In genomic region chr18:6406075-6406909, GRCh38 we compare ENCODE assay signal across 12 cellular contexts. TPM values are rescaled to one million over a fixed set of nuclear protein-coding genes. Genes with fewer than 3 reads are reported as not detected.
DNase-seq lines count a peak whose midpoint lies in the region; ATAC-seq and TF ChIP-seq lines count a peak whose summit lies in the region.
"Had no signal": no experiment of that assay in that cellular context is flagged by ENCODE, and none has a peak within 500 bp of the region (broad histone marks: within the 10 kb centered on the region; RNA-seq: fewer than 3 reads in every experiment).

No MANE protein-coding gene starts in this region.

- no peaks in the 10 kb centered on the region for H4K20me1 ChIP-seq in IMR-90 (ENCODE audit: insufficient read depth, low read length)

- H3K4me3 ChIP-seq in IMR-90 (ENCODE audit: insufficient read depth, low read depth, low read length) (no peak overlapping the region), upper lobe of left lung (no peak overlapping the region)
- H3K4me3 ChIP-seq: heart right ventricle had no signal

- peak overlapping the region; percentile 23 for H2AFZ ChIP-seq in IMR-90 (replicated peaks; ENCODE audit: low read length, poor library complexity)

- no peak overlapping the region for H3K27ac Mint-ChIP-seq in activated CD4-positive, alpha-beta T cell treated with anti-CD3 and anti-CD28 coated beads for 36 hours
- H3K27ac Mint-ChIP-seq: activated T-helper 2 cell treated with anti-CD3 and anti-CD28 coated beads, Interferon-gamma antibody, Interleukin-2, Interleukin-4, amounts not matched to agents 10 μg/mL and 5 μg/mL and 100 μg/mL, durations not matched to agents 14 hours and 24 hours and 36 hours had no signal

- H3K14ac ChIP-seq in IMR-90 (replicated peaks; ENCODE audit: low read depth, low read length): no peak overlapping the region

- H3K4me1 ChIP-seq in IMR-90 (ENCODE audit: control insufficient read depth, insufficient read depth, low read length) (no peaks in the 10 kb centered on the region), upper lobe of left lung (peaks cover 8 to 19% (median 16%) of the 10 kb centered on the region in 4 donors)

- H2BK5ac ChIP-seq in IMR-90 (ENCODE audit: low read depth, low read length, poor library complexity, severe bottlenecking): no peak overlapping the region

- H3K27ac ChIP-seq in IMR-90 (ENCODE audit: insufficient read depth, low read length): no peak overlapping the region
- peak overlapping the region in 3 of 4 donors; percentile 1 to 47 (median 4) for H3K27ac ChIP-seq in upper lobe of left lung
- H3K27ac ChIP-seq: heart right ventricle had no signal

- H3K79me1 ChIP-seq in IMR-90 (ENCODE audit: low read depth in 1 of 2, low read length in 2 of 2): no peaks in the 10 kb centered on the region

- H3K27me3 ChIP-seq in IMR-90 (ENCODE audit: control insufficient read depth, insufficient read depth, low read length) (peaks cover 2% of the 10 kb centered on the region; the same call in 1 of the 2 replicates), upper lobe of left lung (no peaks in the 10 kb centered on the region)

- H3K4me1 Mint-ChIP-seq in activated CD4-positive, alpha-beta T cell treated with anti-CD3 and anti-CD28 coated beads for 36 hours: no peaks in the 10 kb centered on the region

- H3K9me3 ChIP-seq in IMR-90 (ENCODE audit: control insufficient read depth, insufficient read depth, low read length) (no peaks in the 10 kb centered on the region), upper lobe of left lung (no peaks in the 10 kb centered on the region)
- H3K9me3 ChIP-seq: heart right ventricle had no signal

- H4K5ac ChIP-seq in IMR-90 (ENCODE audit: low read depth, low read length): no peak overlapping the region

- TF ChIP-seq POLR2A in IMR-90 (IDR thresholded peaks at IDR 0.05; ENCODE audit: low read depth, low read length) (no peak), upper lobe of left lung (IDR thresholded peaks at IDR 0.05) (no peak)

- H3K9me1 ChIP-seq in IMR-90 (ENCODE audit: insufficient read depth, low read length): no peaks in the 10 kb centered on the region

- no TSS peak for BruUV-seq in IMR-90 (replicated peaks; lab: Mats Ljungman, UMichigan)

- dilution Hi-C loops in IMR-90 (cut with HindIII; ENCODE audit: low sequenced_read_pairs, unreplicated experiment): no loop called here

- H4K8ac ChIP-seq in IMR-90 (ENCODE audit: low read depth in 2 of 2, low read length in 2 of 2): no peak overlapping the region

- H3K56ac ChIP-seq in IMR-90 (ENCODE audit: extremely low read depth, insufficient read depth, low read length): no peak overlapping the region

- H3K4ac ChIP-seq in IMR-90 (ENCODE audit: low read depth, low read length): no peak overlapping the region

- no CpG with 5 or more reads among the region's 10 CpGs for WGBS in IMR-90 (ENCODE audit: extremely low coverage in 2 of 2, insufficient read length in 1 of 2), 2 experiments
- 50 to 53% methylated on average over 10 of the region's 10 CpGs for WGBS in upper lobe of left lung, 2 donors

- DNase-seq in IMR-90 (peak; percentile 1), astrocyte of the hippocampus (ENCODE audit: low read depth, low spot score) (peak; percentile 5), kidney tubule cell (ENCODE audit: low spot score) (peak; percentile 79), upper lobe of left lung (peak in 1 of 2 donors; percentile 41), cortex of kidney (lab: John Stamatoyannopoulos, UW) (no peak)
- no peak for DNase-seq in activated CD4-positive, CD25-positive, alpha-beta regulatory T cell treated with anti-CD3 and anti-CD28 coated beads, Interleukin-2, amount 50 U/mL, for 72 hours
- DNase-seq in activated CD4-positive, alpha-beta T cell treated with anti-CD3 and anti-CD28 coated beads for 36 hours: no peak
- DNase-seq: activated CD4-positive, alpha-beta T cell treated with anti-CD3 and anti-CD28 coated beads for 1 hour; heart right ventricle; NCI-H2107 had no signal

- POLR2A ChIA-PET in IMR-90 (lab: Charles Lee; ENCODE audit: unreplicated experiment): no interaction called here
- POLR2A ChIA-PET in activated CD4-positive, alpha-beta T cell treated with anti-CD3 and anti-CD28 coated beads for 36 hours (lab: Charles Lee): no interaction called here

- TF ChIP-seq RAD21 in IMR-90 (IDR thresholded peaks at IDR 0.05; ENCODE audit: low read length): no peak

- no peak overlapping the region for H2AK9ac ChIP-seq in IMR-90 (replicated peaks; ENCODE audit: low read depth, low read length, poor library complexity)

- H3K9me3 Mint-ChIP-seq in activated CD4-positive, alpha-beta T cell treated with anti-CD3 and anti-CD28 coated beads for 36 hours (ENCODE audit: low read depth): no peaks in the 10 kb centered on the region
- H3K9me3 Mint-ChIP-seq: activated T-helper 2 cell treated with anti-CD3 and anti-CD28 coated beads, Interferon-gamma antibody, Interleukin-2, Interleukin-4, amounts not matched to agents 10 μg/mL and 5 μg/mL and 100 μg/mL, durations not matched to agents 14 hours and 24 hours and 36 hours had no signal

- intact Hi-C loops in IMR-90 (cut with micrococcal nuclease): loop anchor here (10.0 kb wide), 1 partner anchor 531 kb away; no protein-coding TSS in a partner anchor
- intact Hi-C loops in activated CD4-positive, alpha-beta T cell treated with anti-CD3 and anti-CD28 coated beads for 36 hours (cut with DNase I, micrococcal nuclease): no loop called here

- H4K91ac ChIP-seq in IMR-90 (ENCODE audit: insufficient read depth, low read depth, low read length): no peak overlapping the region

- H3K4me2 ChIP-seq in IMR-90 (ENCODE audit: low read depth, low read length): no peak overlapping the region

- TF ChIP-seq CTCF in IMR-90 (conservative IDR thresholded peaks at IDR 0.05; ENCODE audit: low read depth, low read length) (no peak), upper lobe of left lung (IDR thresholded peaks at IDR 0.05) (no peak)

- no peak overlapping the region for H2BK15ac ChIP-seq in IMR-90 (ENCODE audit: low read depth, low read length)

- H3K27me3 Mint-ChIP-seq in activated CD4-positive, alpha-beta T cell treated with anti-CD3 and anti-CD28 coated beads for 36 hours: peaks cover 5% of the 10 kb centered on the region

- in situ Hi-C loops in IMR-90 (cut with MboI; ENCODE audit: low sequenced_read_pairs): no loop called here

- no peak overlapping the region for H3K23ac ChIP-seq in IMR-90 (ENCODE audit: low read depth, low read length)

- H2BK20ac ChIP-seq in IMR-90 (ENCODE audit: low read depth, low read length): no peak overlapping the region

- no peak for TF ChIP-seq EP300 in upper lobe of left lung (IDR thresholded peaks at IDR 0.05)

- no peak overlapping the region for H3K4me3 Mint-ChIP-seq in activated CD4-positive, alpha-beta T cell treated with anti-CD3 and anti-CD28 coated beads for 36 hours

- ATAC-seq in IMR-90 (ENCODE audit: low read depth): no peak
- peak; percentile 50 to 89 for ATAC-seq in upper lobe of left lung (ENCODE audit: low FRiP score in 2 of 2)
- no peak for ATAC-seq in activated CD4-positive, alpha-beta T cell treated with anti-CD3 and anti-CD28 coated beads for 36 hours

- H3K9ac ChIP-seq in IMR-90 (ENCODE audit: low read depth, low read length): no peak overlapping the region

- CTCF ChIA-PET in IMR-90 (lab: Yijun Ruan, JAX): interaction anchor here (0.5 kb wide), 1 partner anchor 192 kb away, joined by 3 read pairs; no protein-coding TSS in a partner anchor
- CTCF ChIA-PET in activated CD4-positive, alpha-beta T cell treated with anti-CD3 and anti-CD28 coated beads for 36 hours (lab: Charles Lee): no interaction called here

- H3K18ac ChIP-seq in IMR-90 (ENCODE audit: low read depth, low read length): no peak overlapping the region

- H3K36me3 ChIP-seq in IMR-90 (ENCODE audit: control insufficient read depth, insufficient read depth, low read length) (no peaks in the 10 kb centered on the region), upper lobe of left lung (no peaks in the 10 kb centered on the region)
- H3K36me3 ChIP-seq: heart right ventricle had no signal

- H2BK120ac ChIP-seq in IMR-90 (ENCODE audit: low read depth, low read length): no peak overlapping the region

- H3K36me3 Mint-ChIP-seq in activated CD4-positive, alpha-beta T cell treated with anti-CD3 and anti-CD28 coated beads for 36 hours (ENCODE audit: low read depth): no peaks in the 10 kb centered on the region

- no peak overlapping the region for H2AK5ac ChIP-seq in IMR-90 (ENCODE audit: low read depth, low read length)

TF ChIP-seq in IMR-90, 13 proteins besides CTCF, POLR2A, EP300 and RAD21:
- no peak for TF ChIP-seq BHLHE40 (IDR thresholded peaks at IDR 0.05; ENCODE audit: low read depth, low read length)
- peak; percentile 35 for TF ChIP-seq CEBPB (IDR thresholded peaks at IDR 0.05; ENCODE audit: low read depth, low read length)

RNA-seq across cellular contexts. Expression of gene L3MBTL4, which starts 8.4 kb away (rescaled TPM):
- under 0.01 TPM in 1 of 2 replicates, not detected in the other for total RNA-seq in IMR-90 (2012; rRNA removed)
- 0.02 and 0.03 TPM in 2 replicates for polyA plus RNA-seq in IMR-90 (2012; rRNA removed)
- polyA plus RNA-seq in IMR-90 (2012; cell fraction: cytosol; rRNA removed): 0.01 TPM in 1 of 2 replicates, not detected in the other
- 0.01 TPM in 2 replicates for polyA plus RNA-seq in IMR-90 (2012; cell fraction: nucleus; rRNA removed; ENCODE audit: low replicate concordance)
- total RNA-seq in upper lobe of left lung: 10 to 100 TPM; 13.2 to 29.1 (median 14.8) TPM
- under 1 TPM; 0.11 to 0.21 TPM for total RNA-seq in activated CD4-positive, alpha-beta T cell treated with anti-CD3 and anti-CD28 coated beads for 36 hours
- total RNA-seq: HT-29 had no signal

Comparison
In these comparisons a context has a peak if more than half of its experiments do, and no peak if none do; other contexts are left out.
1. ATAC-seq: peak in upper lobe of left lung (2 of 2); none in IMR-90 (single experiment) and activated CD4-positive, alpha-beta T cell treated with anti-CD3 and anti-CD28 coated beads for 36 hours (single experiment).
2. DNase-seq: peak in IMR-90 (single experiment), astrocyte of the hippocampus (single experiment) and kidney tubule cell (single experiment); none in cortex of kidney (single experiment), activated CD4-positive, CD25-positive, alpha-beta regulatory T cell treated with anti-CD3 and anti-CD28 coated beads, Interleukin-2, amount 50 U/mL, for 72 hours (single experiment) and activated CD4-positive, alpha-beta T cell treated with anti-CD3 and anti-CD28 coated beads for 36 hours (single experiment).
3. RNA of gene L3MBTL4, which starts 8.4 kb away (total RNA-seq): 13.2 to 29.1 TPM in upper lobe of left lung; 0.11 to 0.21 TPM in activated CD4-positive, alpha-beta T cell treated with anti-CD3 and anti-CD28 coated beads for 36 hours and under 0.01 TPM in IMR-90; every median in the first group is over 10 times any median in the second.